8 cellular contexts compared by ENCODE assay signal in genomic region chr19:3060852-3061182, GRCh38. TPM values are rescaled to one million over a fixed set of nuclear protein-coding genes. Genes with fewer than 3 reads are reported as not detected.
DNase-seq lines count a peak whose midpoint lies in the region; ATAC-seq, FAIRE-seq and TF ChIP-seq lines count a peak whose summit lies in the region.

No MANE protein-coding gene starts in this region.

- 34 to 56% (median 41%) methylated on average over 5 of the region's 5 CpGs for WGBS in heart left ventricle, 4 donors
- 29% methylated on average over 4 of the region's 5 CpGs for WGBS in mammary epithelial cell (ENCODE audit: low coverage, missing lambda C conversion rate)
- WGBS in mesodermal cell (ENCODE audit: insufficient coverage in 2 of 2), 2 experiments = 88 to 100% methylated on average over 1 to 4 of the region's 5 CpGs
- 29% methylated on average over 5 of the region's 5 CpGs for WGBS in urinary bladder

- dilution Hi-C loops in mammary epithelial cell (cut with HindIII; ENCODE audit: low sequenced_read_pairs) = no loop called here

- H3K27me3 ChIP-seq in heart left ventricle (no peaks in the 10 kb centered on the region), mammary epithelial cell (ENCODE audit: insufficient read depth, low read length) (no peaks in the 10 kb centered on the region)

- DNase-seq in heart left ventricle (no peak), left ventricle myocardium superior (no peak), mammary epithelial cell (no peak), RCC 7860 (ENCODE audit: low spot score) (no peak), H54 (ENCODE audit: insufficient read length, low spot score) (no peak), posterior cingulate gyrus (no peak)

- H3K9me3 ChIP-seq in heart left ventricle (no peaks in the 10 kb centered on the region), mammary epithelial cell (replicated peaks; ENCODE audit: insufficient read depth, low read length) (no peaks in the 10 kb centered on the region), mesodermal cell (ENCODE audit: control insufficient read depth, low read length) (no peaks in the 10 kb centered on the region)

- BruUV-seq in mammary epithelial cell (replicated peaks; lab: Mats Ljungman, UMichigan) = no TSS peak

- H3K36me3 ChIP-seq in heart left ventricle (peaks cover 0 to 46% (median 39%) of the 10 kb centered on the region in 9 donors), mammary epithelial cell (ENCODE audit: insufficient read depth, low read length) (no peaks in the 10 kb centered on the region), mesodermal cell (ENCODE audit: control insufficient read depth, insufficient read depth, low read length) (peaks cover 42% of the 10 kb centered on the region), urinary bladder (ENCODE audit: insufficient read depth) (peaks cover 2% of the 10 kb centered on the region)

- H3K4me3 ChIP-seq in heart left ventricle = peak overlapping the region; percentile 77 to 98 (median 90)
- H3K4me3 ChIP-seq in mammary epithelial cell (replicated peaks in 1 of 3; ENCODE audit: insufficient read depth in 1 of 3, low read depth in 2 of 3, low read length in 3 of 3) = peak overlapping the region; percentile 72 to 88 (median 86)
- H3K4me3 ChIP-seq in mesodermal cell (ENCODE audit: extremely low read depth, insufficient read depth, low read length, poor library complexity, severe bottlenecking) = peak overlapping the region; percentile 66
- peak overlapping the region; percentile 99 for H3K4me3 ChIP-seq in urinary bladder (ENCODE audit: low read depth, low read length)

- peaks cover 0 to 66% (median 54%) of the 10 kb centered on the region in 12 donors for H3K4me1 ChIP-seq in heart left ventricle
- H3K4me1 ChIP-seq in mammary epithelial cell (ENCODE audit: insufficient read depth, low read length) = peaks cover 25% of the 10 kb centered on the region
- H3K4me1 ChIP-seq in mesodermal cell (ENCODE audit: control insufficient read depth, insufficient read depth, low read length, poor library complexity, severe bottlenecking) = peaks cover 21% of the 10 kb centered on the region
- peaks cover 2% of the 10 kb centered on the region for H3K4me1 ChIP-seq in urinary bladder (ENCODE audit: insufficient read depth)

- peak overlapping the region; percentile 92 for H3K4me2 ChIP-seq in mammary epithelial cell (ENCODE audit: insufficient read depth, low read depth, low read length)

- CTCF ChIA-PET in mammary epithelial cell (lab: Charles Lee; ENCODE audit: low non-redundant PET) = no interaction called here

- H3K27ac ChIP-seq in heart left ventricle (peak overlapping the region; percentile 97 to 100 (median 99)), mammary epithelial cell (ENCODE audit: insufficient read depth, low read depth, low read length) (peak overlapping the region; percentile 22), mesodermal cell (ENCODE audit: low read depth, low read length, severe bottlenecking) (no peak overlapping the region), urinary bladder (ENCODE audit: low read depth) (peak overlapping the region; percentile 98)

- TF ChIP-seq CTCF in heart left ventricle (IDR thresholded peaks at IDR 0.05) (no peak), mammary epithelial cell (conservative IDR thresholded peaks at IDR 0.05 in 1 of 2, IDR thresholded peaks at IDR 0.05 in 1 of 2; ENCODE audit: extremely low read depth in 1 of 2, insufficient read depth in 1 of 2, low read depth in 1 of 2, low read length in 2 of 2) (no peak)

- peak overlapping the region; percentile 76 for H2AFZ ChIP-seq in mammary epithelial cell (ENCODE audit: low read depth, low read length)

- H4K20me1 ChIP-seq in mammary epithelial cell (ENCODE audit: insufficient read depth, low read length) = no peaks in the 10 kb centered on the region

- ATAC-seq in heart left ventricle (no peak), left ventricle myocardium superior (no peak)

- no peak for FAIRE-seq in RCC 7860 (lab: Jason Lieb, UNC)
- no peak for FAIRE-seq in H54 (lab: Jason Lieb, UNC)

- in situ Hi-C loops in mammary epithelial cell (cut with MboI; ENCODE audit: low sequenced_read_pairs in 2 of 2) = no loop called here

- peaks cover 35% of the 10 kb centered on the region for H3K79me2 ChIP-seq in mammary epithelial cell (ENCODE audit: insufficient read depth, low read length)

- H3K9ac ChIP-seq in mammary epithelial cell (ENCODE audit: insufficient read depth, low read length) = peak overlapping the region; percentile 61

- intact Hi-C loops in heart left ventricle (cut with DNase I) = loop anchor here in 2 of 10 donors (2.0 to 5.0 kb wide), 2 partner anchors 24 to 104 kb away; no protein-coding TSS in a partner anchor
- intact Hi-C loops in left ventricle myocardium superior (cut with micrococcal nuclease) = no loop called here
- intact Hi-C loops in mammary epithelial cell (cut with micrococcal nuclease) = no loop called here
- intact Hi-C loops in posterior cingulate gyrus (cut with DNase I) = no loop called here

- TF ChIP-seq POLR2A in heart left ventricle (IDR thresholded peaks at IDR 0.05) (no peak), H54 (IDR thresholded peaks at IDR 0.05; ENCODE audit: low read depth, low read length) (no peak)

RNA-seq across cellular contexts. Expression of gene TLE5, which starts 1.5 kb away (rescaled TPM):
- total RNA-seq in heart left ventricle (1,000 to 10,000 TPM in 1 of 9 donors, 100 to 1,000 TPM in 8; 593 to 1,121 (median 711) TPM), left ventricle myocardium superior (846 TPM), mammary epithelial cell (100 to 1,000 TPM; 348 to 349 TPM), urinary bladder (65.0 TPM)
- polyA plus RNA-seq in heart left ventricle (1,000 to 10,000 TPM in 1 of 2 donors, 100 to 1,000 TPM in 1; 686 to 1,459 TPM), mammary epithelial cell (370 TPM), urinary bladder (725 TPM)
- polyA minus RNA-seq in mammary epithelial cell = 319 TPM
- polyA plus RNA-seq in mesodermal cell (2013, experiment 1 of 2) = 258 TPM
- 274 TPM for polyA plus RNA-seq in mesodermal cell (2013, experiment 2 of 2)

RNA-seq across cellular contexts. Expression of gene TLE2, which starts 31.7 kb away (rescaled TPM):
- total RNA-seq in heart left ventricle = 10 to 100 TPM; 34.6 to 75.1 (median 40.5) TPM
- 10 to 100 TPM; 36.0 to 41.4 TPM for polyA plus RNA-seq in heart left ventricle
- 66.5 TPM for total RNA-seq in left ventricle myocardium superior
- total RNA-seq in mammary epithelial cell = 1 to 10 TPM; 4.8 to 7.2 TPM
- 0.87 TPM for polyA plus RNA-seq in mammary epithelial cell
- 0.78 TPM for polyA minus RNA-seq in mammary epithelial cell
- 3.1 TPM for polyA plus RNA-seq in mesodermal cell (2013, experiment 1 of 2)
- 4.2 TPM for polyA plus RNA-seq in mesodermal cell (2013, experiment 2 of 2)
- 14.1 TPM for total RNA-seq in urinary bladder
- polyA plus RNA-seq in urinary bladder = 69.9 TPM

RNA-seq across cellular contexts. Expression of gene GNA11, which starts 33.3 kb away (rescaled TPM):
- total RNA-seq in heart left ventricle = 10 to 100 TPM; 55.3 to 91.8 (median 70.9) TPM
- 10 to 100 TPM; 43.5 to 74.6 TPM for polyA plus RNA-seq in heart left ventricle
- total RNA-seq in left ventricle myocardium superior = 74.6 TPM
- 10 to 100 TPM; 68.1 to 91.4 TPM for total RNA-seq in mammary epithelial cell
- 67.4 TPM for polyA plus RNA-seq in mammary epithelial cell
- 86.9 TPM for polyA minus RNA-seq in mammary epithelial cell
- 23.3 TPM for polyA plus RNA-seq in mesodermal cell (2013, experiment 1 of 2)
- polyA plus RNA-seq in mesodermal cell (2013, experiment 2 of 2) = 19.4 TPM
- total RNA-seq in urinary bladder = 32.1 TPM
- 64.7 TPM for polyA plus RNA-seq in urinary bladder
